In the genomic region with DNA sequence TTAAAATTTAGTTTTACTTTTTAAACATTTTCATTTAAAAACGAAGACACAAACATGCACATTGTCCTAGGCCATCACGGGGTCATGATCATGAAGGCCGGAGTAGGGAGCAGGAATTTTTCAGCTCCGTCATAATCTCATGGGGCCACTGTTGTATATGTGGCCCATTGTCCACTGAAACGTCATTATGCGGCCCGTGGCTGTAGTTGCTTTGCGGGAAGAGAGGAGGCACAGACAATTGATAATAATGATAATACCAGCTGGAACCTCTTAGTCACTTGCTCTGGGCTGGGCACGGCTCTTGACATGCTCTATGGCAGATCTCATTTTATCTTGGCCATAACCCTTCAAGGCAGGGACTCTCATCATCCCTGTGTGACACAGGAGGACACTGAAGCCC, we compare ENCODE assay signal across 1 cellular context.
A peak's percentile ranks its signal among the peaks of the same experiment; 100 is the strongest.
TF ChIP-seq lines count a peak whose summit lies in the region.

No MANE protein-coding gene starts in this region.

TF ChIP-seq in K562, 482 proteins besides CTCF, POLR2A, EP300 and RAD21:
- TF ChIP-seq RBM25 (IDR thresholded peaks at IDR 0.05; ENCODE audit: low read depth, low read length, severe bottlenecking) (peak; percentile 47), HDAC2 (IDR thresholded peaks at IDR 0.05) (no peak)
- TF ChIP-seq, protein P1, sequence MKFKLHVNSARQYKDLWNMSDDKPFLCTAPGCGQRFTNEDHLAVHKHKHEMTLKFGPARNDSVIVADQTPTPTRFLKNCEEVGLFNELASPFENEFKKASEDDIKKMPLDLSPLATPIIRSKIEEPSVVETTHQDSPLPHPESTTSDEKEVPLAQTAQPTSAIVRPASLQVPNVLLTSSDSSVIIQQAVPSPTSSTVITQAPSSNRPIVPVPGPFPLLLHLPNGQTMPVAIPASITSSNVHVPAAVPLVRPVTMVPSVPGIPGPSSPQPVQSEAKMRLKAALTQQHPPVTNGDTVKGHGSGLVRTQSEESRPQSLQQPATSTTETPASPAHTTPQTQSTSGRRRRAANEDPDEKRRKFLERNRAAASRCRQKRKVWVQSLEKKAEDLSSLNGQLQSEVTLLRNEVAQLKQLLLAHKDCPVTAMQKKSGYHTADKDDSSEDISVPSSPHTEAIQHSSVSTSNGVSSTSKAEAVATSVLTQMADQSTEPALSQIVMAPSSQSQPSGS (CRISPR knock-in tag; IDR thresholded peaks at IDR 0.05), result no peak
